23 cellular contexts compared by ENCODE assay signal in genomic region chr9:108675708-108676107, GRCh38.
"Had no signal": no experiment of that assay in that cellular context is flagged by ENCODE, and none has a peak within 500 bp of the region (broad histone marks: within the 10 kb centered on the region; RNA-seq: fewer than 3 reads in every experiment).

No MANE protein-coding gene starts in this region.

- H3K36me3 ChIP-seq: neural progenitor cell, ovary, right lobe of liver, sigmoid colon, stomach, thoracic aorta, thyroid gland, tibial nerve, upper lobe of left lung, vagina had no signal

- ATAC-seq: psoas muscle; right cardiac atrium; right lobe of liver; stimulated activated effector memory CD8-positive, alpha-beta T cell treated with anti-CD3 and anti-CD28 coated beads, Interleukin-12 subunit alpha, Interleukin-12 subunit beta, amount 100 ng/mL, for 72 hours; stimulated activated naive B cell treated with anti-CD40 and anti-IgM and Interleukin-4, amounts not matched to agents 10 μg/mL and 1 μg/mL and 100 μg/mL, for 72 hours had no signal

- DNase-seq: occipital lobe; ovary; posterior cingulate gyrus; psoas muscle; right cardiac atrium; right lobe of liver; sigmoid colon; stimulated activated CD4-positive, alpha-beta T cell treated with anti-CD3 and anti-CD28 coated beads, Interleukin-15, amount 100 ng/mL, for 24 hours; stimulated activated CD4-positive, alpha-beta T cell treated with anti-CD3 and anti-CD28 coated beads, Interleukin-2, amount 100 ng/mL, for 24 hours; stimulated activated CD4-positive, alpha-beta T cell treated with anti-CD3 and anti-CD28 coated beads, Interleukin-2, amount 100 ng/mL, for 48 hours; stimulated activated CD4-positive, alpha-beta T cell treated with anti-CD3 and anti-CD28 coated beads, Interleukin-4, amount 100 ng/mL, for 24 hours; stimulated activated naive B cell treated with anti-CD40 and anti-IgM and Interleukin-4, amounts not matched to agents 10 μg/mL and 1 μg/mL and 100 μg/mL, for 72 hours; stimulated activated naive CD4-positive, alpha-beta T cell treated with Interleukin-2 at 50 U/mL for 16 hours; stomach; thyroid gland; trophoblast cell; upper lobe of left lung had no signal

- H3K9me3 ChIP-seq: ovary, psoas muscle, right lobe of liver, sigmoid colon, stomach, thoracic aorta, thyroid gland, tibial nerve, upper lobe of left lung, vagina had no signal

- H3K4me3 ChIP-seq: neural progenitor cell, ovary, psoas muscle, right lobe of liver, sigmoid colon, stomach, thoracic aorta, thyroid gland, tibial nerve, upper lobe of left lung, vagina had no signal

- H3K27ac ChIP-seq: neural progenitor cell, ovary, parathyroid adenoma, psoas muscle, right lobe of liver, sigmoid colon, stomach, thoracic aorta, thyroid gland, tibial nerve, upper lobe of left lung, vagina had no signal

- H3K4me1 ChIP-seq: neural progenitor cell, parathyroid adenoma, psoas muscle, right lobe of liver, sigmoid colon, stomach, tibial nerve, upper lobe of left lung had no signal

- H3K27me3 ChIP-seq: neural progenitor cell, ovary, right lobe of liver, sigmoid colon, stomach, thyroid gland, tibial nerve, upper lobe of left lung, vagina had no signal
